8 cellular contexts compared by ENCODE assay signal in genomic region chr13:28719656-28720055, GRCh38. TPM values are rescaled to one million over a fixed set of nuclear protein-coding genes. Genes with fewer than 3 reads are reported as not detected.
DNase-seq lines count a peak whose midpoint lies in the region; ATAC-seq and TF ChIP-seq lines count a peak whose summit lies in the region.

No MANE protein-coding gene starts in this region.

- CTCF ChIA-PET in BJ (lab: Yijun Ruan, JAX): interaction anchor here (0.6 to 1.4 kb wide), 2 partner anchors 46 to 85 kb away, joined by 3 to 5 read pairs; no protein-coding TSS in a partner anchor

- H3K79me2 ChIP-seq in Loucy (ENCODE audit: insufficient read depth, low read length): peaks cover 13% of the 10 kb centered on the region

- H3K36me3 ChIP-seq in BJ (ENCODE audit: control insufficient read depth, insufficient read depth, low read length) (no peaks in the 10 kb centered on the region), Loucy (ENCODE audit: insufficient read depth, low read length) (no peaks in the 10 kb centered on the region)

- peaks cover 32% of the 10 kb centered on the region for H3K4me1 ChIP-seq in Loucy (ENCODE audit: insufficient read depth, low read length, poor library complexity, severe bottlenecking)

- no peaks in the 10 kb centered on the region for H4K20me1 ChIP-seq in Loucy (ENCODE audit: insufficient read depth, low read length, poor library complexity, severe bottlenecking)

- H3K4me3 ChIP-seq in BJ (ENCODE audit: low read depth, low read length): no peak overlapping the region
- H3K4me3 ChIP-seq in Loucy (ENCODE audit: low read length, poor library complexity, severe bottlenecking): peak overlapping the region; percentile 90

- no peaks in the 10 kb centered on the region for H3K9me2 ChIP-seq in Loucy (replicated peaks; ENCODE audit: low read depth, low read length)

- H3K27me3 Mint-ChIP-seq in natural killer cell treated with Interleukin-12 subunit alpha and Interleukin-12 subunit beta and Interleukin-15 and Interleukin-18, amount 100 ng/mL, for 72 hours: peaks cover 3 to 14% of the 10 kb centered on the region in 2 donors

- TF ChIP-seq CTCF in BJ (IDR thresholded peaks at IDR 0.05; ENCODE audit: insufficient read depth, low read depth, low read length) (no peak), Loucy (conservative IDR thresholded peaks at IDR 0.05; ENCODE audit: low read length) (no peak)

- H3K4me1 Mint-ChIP-seq in natural killer cell treated with Interleukin-12 subunit alpha and Interleukin-12 subunit beta and Interleukin-15 and Interleukin-18, amount 100 ng/mL, for 72 hours (ENCODE audit: low read depth in 2 of 2): peaks cover 14 to 30% of the 10 kb centered on the region in 2 donors

- H3K9me3 Mint-ChIP-seq in natural killer cell treated with Interleukin-12 subunit alpha and Interleukin-12 subunit beta and Interleukin-15 and Interleukin-18, amount 100 ng/mL, for 72 hours: no peaks in the 10 kb centered on the region

- no peaks in the 10 kb centered on the region for H3F3A ChIP-seq in Loucy (ENCODE audit: low read depth)

- H3K27ac Mint-ChIP-seq in natural killer cell treated with Interleukin-12 subunit alpha and Interleukin-12 subunit beta and Interleukin-15 and Interleukin-18, amount 100 ng/mL, for 72 hours: peak overlapping the region; percentile 87 to 88

- no peaks in the 10 kb centered on the region for H3K9me3 ChIP-seq in Loucy (ENCODE audit: insufficient read depth, low read depth, low read length)

- no peaks in the 10 kb centered on the region for H3K36me3 Mint-ChIP-seq in natural killer cell treated with Interleukin-12 subunit alpha and Interleukin-12 subunit beta and Interleukin-15 and Interleukin-18, amount 100 ng/mL, for 72 hours

- H2AFZ ChIP-seq in Loucy (ENCODE audit: low read length): peak overlapping the region; percentile 96

- H3K4me2 ChIP-seq in Loucy (ENCODE audit: low read depth, low read length, poor library complexity, severe bottlenecking): peak overlapping the region; percentile 95

- peak overlapping the region; percentile 99 for H3K4me3 Mint-ChIP-seq in natural killer cell treated with Interleukin-12 subunit alpha and Interleukin-12 subunit beta and Interleukin-15 and Interleukin-18, amount 100 ng/mL, for 72 hours

- intact Hi-C loops in posterior vena cava (cut with DNase I): no loop called here

- peak overlapping the region; percentile 77 for H3K9ac ChIP-seq in Loucy (ENCODE audit: low read depth, low read length, poor library complexity, severe bottlenecking)

- peak; percentile 77 for DNase-seq in BJ (ENCODE audit: low read depth)
- peak; percentile 39 for DNase-seq in dedifferentiated amniotic fluid mesenchymal stem cell (ENCODE audit: extremely low spot score)
- no peak for DNase-seq in natural killer cell treated with Interleukin-12 subunit alpha and Interleukin-12 subunit beta and Interleukin-15 and Interleukin-18, amount 100 ng/mL, for 72 hours (ENCODE audit: low spot score)
- DNase-seq in posterior vena cava (ENCODE audit: low spot score): no peak
- no peak for DNase-seq in NCI-H510A (lab: John Stamatoyannopoulos, UW)
- no peak for DNase-seq in SKM-1 treated with dmso at 0.1 percent for 144 hours (lab: John Stamatoyannopoulos, UW; ENCODE audit: unreplicated experiment)

- POLR2A ChIA-PET in BJ (lab: Charles Lee): no interaction called here

- H3K27me3 ChIP-seq in BJ (ENCODE audit: control insufficient read depth, insufficient read depth, low read length) (no peaks in the 10 kb centered on the region), Loucy (ENCODE audit: insufficient read depth, low read length, poor library complexity, severe bottlenecking) (no peaks in the 10 kb centered on the region)

- no peak for ATAC-seq in natural killer cell treated with Interleukin-12 subunit alpha and Interleukin-12 subunit beta and Interleukin-15 and Interleukin-18, amount 100 ng/mL, for 72 hours
- ATAC-seq in GM21825 (IDR thresholded peaks at IDR 0.05; ENCODE audit: unreplicated experiment): no peak

RNA-seq across cellular contexts. Expression of gene SLC46A3, which starts 0.9 kb away (rescaled TPM):
- 5.9 and 7.8 TPM in 2 replicates for polyA plus RNA-seq in BJ (2011; rRNA removed)
- polyA minus RNA-seq in BJ (2011; rRNA and poly(A)+ RNA removed): 2.2 and 2.6 TPM in 2 replicates
- total RNA-seq in natural killer cell treated with Interleukin-12 subunit alpha and Interleukin-12 subunit beta and Interleukin-15 and Interleukin-18, amount 100 ng/mL, for 72 hours: 1 to 10 TPM; 5.8 to 6.5 TPM
- total RNA-seq in posterior vena cava: 1 to 10 TPM; 6.9 to 7.1 TPM

Comparison
In these comparisons a context has a peak if more than half of its experiments do, and no peak if none do; other contexts are left out.
1. DNase-seq: peak in BJ (single experiment) and dedifferentiated amniotic fluid mesenchymal stem cell (single experiment); none in natural killer cell treated with Interleukin-12 subunit alpha and Interleukin-12 subunit beta and Interleukin-15 and Interleukin-18, amount 100 ng/mL, for 72 hours (single experiment), posterior vena cava (single experiment), NCI-H510A (single experiment) and SKM-1 treated with dmso at 0.1 percent for 144 hours (single experiment).